In the genomic region with DNA sequence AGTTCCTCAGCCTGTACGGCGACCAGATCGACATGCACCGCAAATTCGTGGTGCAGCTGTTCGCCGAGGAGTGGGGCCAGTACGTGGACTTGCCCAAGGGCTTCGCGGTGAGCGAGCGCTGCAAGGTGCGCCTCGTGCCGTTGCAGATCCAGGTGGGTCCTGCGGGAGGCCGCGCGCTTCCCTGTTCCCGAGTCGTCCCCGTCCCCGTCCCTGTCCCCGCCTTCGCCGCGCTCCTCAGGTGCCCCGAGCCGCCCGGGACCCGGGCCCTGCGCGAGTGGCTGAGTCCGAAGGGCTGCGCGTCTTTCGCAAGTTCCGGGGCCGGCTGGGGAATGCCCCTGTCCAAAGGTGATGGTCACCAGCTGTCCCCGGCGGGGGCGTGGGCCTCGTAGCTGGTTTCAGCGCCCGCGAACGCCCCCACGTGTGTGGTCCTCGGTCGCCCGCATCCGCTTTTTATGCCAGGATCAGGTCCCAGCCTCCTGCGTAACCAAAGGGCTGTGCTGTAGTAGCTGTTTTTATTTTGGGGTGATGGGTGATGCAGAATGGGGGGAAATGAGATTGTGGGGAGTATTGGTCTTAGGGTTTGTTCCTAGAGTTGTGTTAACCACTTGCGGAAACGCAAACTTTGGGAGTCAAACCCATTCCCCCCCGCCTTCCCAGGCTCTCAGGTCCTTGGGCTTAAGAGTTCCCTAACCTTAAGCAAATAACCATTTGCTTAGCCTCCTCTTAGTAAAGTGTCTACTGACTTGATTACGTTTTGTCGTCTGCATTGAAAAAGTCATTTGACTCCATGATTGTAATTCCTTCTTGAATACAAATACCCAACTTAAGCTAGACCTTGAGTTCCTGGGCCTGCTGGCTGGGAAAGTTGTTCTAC, we compare ENCODE assay signal across 8 cellular contexts. TPM values are rescaled to one million over a fixed set of nuclear protein-coding genes. Genes with fewer than 3 reads are reported as not detected.
DNase-seq lines count a peak whose midpoint lies in the region; ATAC-seq and TF ChIP-seq lines count a peak whose summit lies in the region.

No MANE protein-coding gene starts in this region.

- no peaks in the 10 kb centered on the region for H3K9me3 Mint-ChIP-seq in activated T-helper 1 cell treated with anti-CD3 and anti-CD28 coated beads, Interleukin-12 subunit alpha, Interleukin-12 subunit beta, Interleukin-2, Interleukin-4 antibody, amounts not matched to agents 30 ng/mL and 10 ng/mL and 1 ng/mL, durations not matched to agents 14 hours and 24 hours and 36 hours
- no peaks in the 10 kb centered on the region for H3K9me3 Mint-ChIP-seq in neural progenitor cell

- no peaks in the 10 kb centered on the region for H3K36me3 ChIP-seq in neural progenitor cell
- no peaks in the 10 kb centered on the region for H3K36me3 ChIP-seq in thoracic aorta

- peaks cover 40% of the 10 kb centered on the region for H3K4me1 Mint-ChIP-seq in activated T-helper 1 cell treated with anti-CD3 and anti-CD28 coated beads, Interleukin-12 subunit alpha, Interleukin-12 subunit beta, Interleukin-2, Interleukin-4 antibody, amounts not matched to agents 30 ng/mL and 10 ng/mL and 1 ng/mL, durations not matched to agents 14 hours and 24 hours and 36 hours (ENCODE audit: low read depth)
- H3K4me1 Mint-ChIP-seq in neural progenitor cell: peaks cover 12% of the 10 kb centered on the region

- H3K4me3 ChIP-seq in neural progenitor cell (peak overlapping the region; percentile 64), thoracic aorta (peak overlapping the region; percentile 95)

- peaks cover 14% of the 10 kb centered on the region for H4K20me1 ChIP-seq in neural progenitor cell (ENCODE audit: low read depth)

- peaks cover 15% of the 10 kb centered on the region for H3K79me2 ChIP-seq in neural progenitor cell (ENCODE audit: low read depth)

- DNase-seq in AG20443 (ENCODE audit: low spot score) (peak; percentile 47), NOMO-1 treated with DMSO at 0.1 percent for 48 hours (lab: John Stamatoyannopoulos, UW; ENCODE audit: unreplicated experiment) (peak; percentile 26), foreskin melanocyte (peak; percentile 19), neural progenitor cell (ENCODE audit: low spot score) (peak; percentile 78), thoracic aorta (ENCODE audit: low spot score) (no peak)
- no peak for DNase-seq in activated T-helper 1 cell treated with anti-CD3 and anti-CD28 coated beads, Interleukin-12 subunit alpha, Interleukin-12 subunit beta, Interleukin-2, Interleukin-4 antibody, amounts not matched to agents 30 ng/mL and 10 ng/mL and 1 ng/mL, durations not matched to agents 14 hours and 24 hours and 36 hours (ENCODE audit: low spot score)

- H3K27me3 ChIP-seq in neural progenitor cell (peaks cover 37% of the 10 kb centered on the region), thoracic aorta (replicated peaks; ENCODE audit: insufficient read depth) (no peaks in the 10 kb centered on the region)

- H3K27me3 Mint-ChIP-seq in activated T-helper 1 cell treated with anti-CD3 and anti-CD28 coated beads, Interleukin-12 subunit alpha, Interleukin-12 subunit beta, Interleukin-2, Interleukin-4 antibody, amounts not matched to agents 30 ng/mL and 10 ng/mL and 1 ng/mL, durations not matched to agents 14 hours and 24 hours and 36 hours (ENCODE audit: insufficient read depth): peaks cover 12% of the 10 kb centered on the region
- H3K27me3 Mint-ChIP-seq in neural progenitor cell (ENCODE audit: insufficient read depth, low read depth): peaks cover 2% of the 10 kb centered on the region

- peaks cover 9% of the 10 kb centered on the region for H3K4me1 ChIP-seq in neural progenitor cell
- H3K4me1 ChIP-seq in thoracic aorta (ENCODE audit: control insufficient read depth in 1 of 2, low read depth in 2 of 2): peaks cover 6 to 33% of the 10 kb centered on the region in 2 donors

- peak overlapping the region; percentile 86 for H3K4me3 Mint-ChIP-seq in activated T-helper 1 cell treated with anti-CD3 and anti-CD28 coated beads, Interleukin-12 subunit alpha, Interleukin-12 subunit beta, Interleukin-2, Interleukin-4 antibody, amounts not matched to agents 30 ng/mL and 10 ng/mL and 1 ng/mL, durations not matched to agents 14 hours and 24 hours and 36 hours
- peak overlapping the region; percentile 92 for H3K4me3 Mint-ChIP-seq in neural progenitor cell

- peak overlapping the region; percentile 81 for H3K27ac Mint-ChIP-seq in activated T-helper 1 cell treated with anti-CD3 and anti-CD28 coated beads, Interleukin-12 subunit alpha, Interleukin-12 subunit beta, Interleukin-2, Interleukin-4 antibody, amounts not matched to agents 30 ng/mL and 10 ng/mL and 1 ng/mL, durations not matched to agents 14 hours and 24 hours and 36 hours
- H3K27ac Mint-ChIP-seq in neural progenitor cell: no peak overlapping the region

- TF ChIP-seq CTCF in neural progenitor cell (IDR thresholded peaks at IDR 0.05) (no peak), thoracic aorta (IDR thresholded peaks at IDR 0.05) (peak; percentile 9)

- H3K36me3 Mint-ChIP-seq in activated T-helper 1 cell treated with anti-CD3 and anti-CD28 coated beads, Interleukin-12 subunit alpha, Interleukin-12 subunit beta, Interleukin-2, Interleukin-4 antibody, amounts not matched to agents 30 ng/mL and 10 ng/mL and 1 ng/mL, durations not matched to agents 14 hours and 24 hours and 36 hours (ENCODE audit: low read depth): peaks cover 4% of the 10 kb centered on the region
- no peaks in the 10 kb centered on the region for H3K36me3 Mint-ChIP-seq in neural progenitor cell

- no peaks in the 10 kb centered on the region for H3K9me3 ChIP-seq in neural progenitor cell (ENCODE audit: low read depth)
- no peaks in the 10 kb centered on the region for H3K9me3 ChIP-seq in thoracic aorta

- peaks cover 15% of the 10 kb centered on the region for H3F3A ChIP-seq in neural progenitor cell (ENCODE audit: low read depth)

- intact Hi-C loops in activated T-helper 1 cell treated with anti-CD3 and anti-CD28 coated beads, Interleukin-12 subunit alpha, Interleukin-12 subunit beta, Interleukin-2, Interleukin-4 antibody, amounts not matched to agents 30 ng/mL and 10 ng/mL and 1 ng/mL, durations not matched to agents 14 hours and 24 hours and 36 hours (cut with micrococcal nuclease): loop anchor here (1.0 to 10.0 kb wide), 5 partner anchors 31 to 1578 kb away; a partner anchor contains a TSS

- peak overlapping the region; percentile 50 for H3K9ac ChIP-seq in neural progenitor cell

- peak; percentile 39 for ATAC-seq in GM18870 (IDR thresholded peaks at IDR 0.05; ENCODE audit: unreplicated experiment)
- peak; percentile 52 for ATAC-seq in HG03095 (IDR thresholded peaks at IDR 0.05; ENCODE audit: unreplicated experiment)
- ATAC-seq in thoracic aorta (ENCODE audit: insufficient number of reproducible peaks, low FRiP score, low read depth): peak; percentile 14

- H3K4me2 ChIP-seq in neural progenitor cell: peak overlapping the region; percentile 76

- H2AFZ ChIP-seq in neural progenitor cell (replicated peaks): peak overlapping the region; percentile 98

- H3K27ac ChIP-seq in neural progenitor cell: no peak overlapping the region
- peak overlapping the region; percentile 44 to 63 for H3K27ac ChIP-seq in thoracic aorta

RNA-seq across cellular contexts. Expression of a gene that starts 0.6 kb away (rescaled TPM):
- 32.4 TPM in 2 replicates for total RNA-seq in activated T-helper 1 cell treated with anti-CD3 and anti-CD28 coated beads, Interleukin-12 subunit alpha, Interleukin-12 subunit beta, Interleukin-2, Interleukin-4 antibody, amounts not matched to agents 30 ng/mL and 10 ng/mL and 1 ng/mL, durations not matched to agents 14 hours and 24 hours and 36 hours
- total RNA-seq in neural progenitor cell (ENCODE audit: low replicate concordance) (25.9 and 35.7 TPM in 2 replicates), thoracic aorta (10 to 100 TPM; 10.9 to 12.0 TPM)

Comparison
In these comparisons a context has a peak if more than half of its experiments do, and no peak if none do; other contexts are left out.
1. DNase-seq: peak in AG20443 (single experiment), NOMO-1 treated with DMSO at 0.1 percent for 48 hours (single experiment), foreskin melanocyte (single experiment) and neural progenitor cell (single experiment); none in activated T-helper 1 cell treated with anti-CD3 and anti-CD28 coated beads, Interleukin-12 subunit alpha, Interleukin-12 subunit beta, Interleukin-2, Interleukin-4 antibody, amounts not matched to agents 30 ng/mL and 10 ng/mL and 1 ng/mL, durations not matched to agents 14 hours and 24 hours and 36 hours (single experiment) and thoracic aorta (single experiment).
2. Peak in every context shown above with its lines, with median percentiles within 50 percentile points of each other: ATAC-seq.